Comparison of ENCODE assay signal across 9 cellular contexts in the genomic region with DNA sequence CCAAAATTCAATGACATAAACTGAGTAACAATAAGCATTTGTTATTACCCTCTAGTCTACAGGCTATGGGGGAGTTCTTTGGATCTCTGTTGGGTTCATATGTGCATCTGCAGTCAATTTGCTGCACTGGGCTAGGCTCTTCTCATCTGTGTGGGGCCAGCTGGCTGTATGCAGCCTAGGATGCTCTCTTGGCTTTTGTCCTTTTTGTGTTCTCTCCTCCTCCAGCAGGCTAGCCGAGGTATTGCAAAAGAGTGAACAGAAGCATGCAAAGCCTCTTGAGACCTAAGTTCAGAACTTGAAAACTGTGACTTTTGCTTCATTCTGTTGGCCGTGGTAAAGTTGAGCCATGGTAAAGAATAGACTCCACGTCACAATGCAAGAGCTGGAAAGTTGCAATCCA.
DNase-seq lines count a peak whose midpoint lies in the region; ATAC-seq, FAIRE-seq and TF ChIP-seq lines count a peak whose summit lies in the region.
"Had no signal": no experiment of that assay in that cellular context is flagged by ENCODE, and none has a peak within 500 bp of the region (broad histone marks: within the 10 kb centered on the region; RNA-seq: fewer than 3 reads in every experiment).

No MANE protein-coding gene starts in this region.

- CTCF ChIA-PET in HEK293T (lab: Yijun Ruan, JAX), result interaction anchor here (0.6 kb wide), 1 partner anchor 396 kb away, joined by 7 read pairs; no protein-coding TSS in a partner anchor
- CTCF ChIA-PET in SK-N-SH (lab: Yijun Ruan, JAX), result interaction anchor here (0.8 to 9.2 kb wide), 7 partner anchors 10 to 407 kb away, joined by 3 to 111 read pairs (median 3); no protein-coding TSS in a partner anchor

- POLR2A ChIA-PET in HEK293T (lab: Yijun Ruan, JAX), result no interaction called here
- POLR2A ChIA-PET in SK-N-SH (lab: Yijun Ruan, JAX), result no interaction called here

- H3K9me2 ChIP-seq in SK-N-SH, result no peaks in the 10 kb centered on the region

- H4K20me1 ChIP-seq in SK-N-SH (ENCODE audit: insufficient read depth), result no peaks in the 10 kb centered on the region

- H3K36me3 ChIP-seq in SK-N-SH (replicated peaks in 1 of 2; ENCODE audit: control insufficient read depth in 1 of 2, insufficient read depth in 2 of 2, low read length in 1 of 2), result no peaks in the 10 kb centered on the region

- no peak for ATAC-seq in GM18502 (IDR thresholded peaks at IDR 0.05; ENCODE audit: poor library complexity, unreplicated experiment)

- no peak overlapping the region for H3K4me2 ChIP-seq in SK-N-SH

- peak; percentile 78 for DNase-seq in DMS 273 (lab: John Stamatoyannopoulos, UW; ENCODE audit: unreplicated experiment)
- no peak for DNase-seq in DMS 273 treated with DMSO at 0.1 percent for 48 hours (lab: John Stamatoyannopoulos, UW)
- peak; percentile 45 for DNase-seq in HEK293T (ENCODE audit: extremely low spot score)
- peak; percentile 44 for DNase-seq in SK-N-SH
- peak; percentile 31 for DNase-seq in glomerular visceral epithelial cell (ENCODE audit: extremely low spot score)
- peak; percentile 11 for DNase-seq in urothelium cell line (ENCODE audit: low spot score)
- DNase-seq in NCI-H187 treated with DMSO at 0.1 percent for 48 hours (lab: John Stamatoyannopoulos, UW), result no peak

- TF ChIP-seq CTCF in SK-N-SH (IDR thresholded peaks at IDR 0.05), result peak; percentile 54

- H3K27me3 ChIP-seq in SK-N-SH (ENCODE audit: insufficient read depth), result no peaks in the 10 kb centered on the region

- H3F3A ChIP-seq in SK-N-SH (replicated peaks; ENCODE audit: insufficient read depth), result no peaks in the 10 kb centered on the region

- no peak overlapping the region for H2AFZ ChIP-seq in SK-N-SH (ENCODE audit: low read depth)

- 57% methylated on average over 3 of the region's 3 CpGs for WGBS in SK-N-SH (ENCODE audit: low lambda C conversion rate)

- H3K9me3 ChIP-seq in SK-N-SH, result no peaks in the 10 kb centered on the region

- no peak overlapping the region for H3K27ac ChIP-seq in SK-N-SH (ENCODE audit: low read depth in 2 of 2, low read length in 1 of 2)

- no peak for FAIRE-seq in urothelium cell line (lab: Jason Lieb, UNC)
- FAIRE-seq: A204.1 had no signal

- no peak overlapping the region for H3K9ac ChIP-seq in SK-N-SH

- no peak for TF ChIP-seq EP300 in SK-N-SH (IDR thresholded peaks at IDR 0.05; ENCODE audit: borderline replicate concordance in 1 of 2, low read depth in 1 of 2, low read length in 1 of 2)

- no peak overlapping the region for H3K4me3 ChIP-seq in SK-N-SH (ENCODE audit: low read depth in 2 of 2, low read length in 1 of 2)

- TF ChIP-seq RAD21 in SK-N-SH (IDR thresholded peaks at IDR 0.05; ENCODE audit: low read length), result peak; percentile 61

- H3K4me1 ChIP-seq in SK-N-SH (ENCODE audit: control insufficient read depth in 1 of 2, insufficient read depth in 2 of 2, low read depth in 1 of 2, low read length in 1 of 2), result no peaks in the 10 kb centered on the region

- H3K79me2 ChIP-seq in SK-N-SH (ENCODE audit: insufficient read depth), result no peaks in the 10 kb centered on the region

TF ChIP-seq in HEK293T, 16 proteins besides CTCF, POLR2A, EP300 and RAD21:
- TF ChIP-seq ZNF384 (IDR thresholded peaks at IDR 0.05) (no peak), TARDBP (IDR thresholded peaks at IDR 0.05) (no peak), L3MBTL2 (conservative IDR thresholded peaks at IDR 0.05) (no peak), LEF1 (IDR thresholded peaks at IDR 0.05; ENCODE audit: borderline replicate concordance) (no peak), BHLHE40 (IDR thresholded peaks at IDR 0.05; ENCODE audit: borderline replicate concordance) (no peak), FOXA1 (IDR thresholded peaks at IDR 0.05) (no peak), SP1 (IDR thresholded peaks at IDR 0.05) (no peak), ELF4 (IDR thresholded peaks at IDR 0.05) (no peak), CTBP1 (IDR thresholded peaks at IDR 0.05; ENCODE audit: borderline replicate concordance) (no peak), FOXM1 (IDR thresholded peaks at IDR 0.05; ENCODE audit: borderline replicate concordance) (no peak), SUZ12 (IDR thresholded peaks at IDR 0.05) (no peak), NFRKB (IDR thresholded peaks at IDR 0.05) (no peak), ARNT (IDR thresholded peaks at IDR 0.05) (no peak)
- TF ChIP-seq, protein P1, sequence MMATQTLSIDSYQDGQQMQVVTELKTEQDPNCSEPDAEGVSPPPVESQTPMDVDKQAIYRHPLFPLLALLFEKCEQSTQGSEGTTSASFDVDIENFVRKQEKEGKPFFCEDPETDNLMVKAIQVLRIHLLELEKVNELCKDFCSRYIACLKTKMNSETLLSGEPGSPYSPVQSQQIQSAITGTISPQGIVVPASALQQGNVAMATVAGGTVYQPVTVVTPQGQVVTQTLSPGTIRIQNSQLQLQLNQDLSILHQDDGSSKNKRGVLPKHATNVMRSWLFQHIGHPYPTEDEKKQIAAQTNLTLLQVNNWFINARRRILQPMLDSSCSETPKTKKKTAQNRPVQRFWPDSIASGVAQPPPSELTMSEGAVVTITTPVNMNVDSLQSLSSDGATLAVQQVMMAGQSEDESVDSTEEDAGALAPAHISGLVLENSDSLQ (IDR thresholded peaks at IDR 0.05), result no peak

TF ChIP-seq in SK-N-SH, 30 proteins besides CTCF, POLR2A, EP300 and RAD21:
- TF ChIP-seq EZH2phosphoT487 (IDR thresholded peaks at IDR 0.05; ENCODE audit: borderline replicate concordance, low read depth) (no peak), SMC3 (IDR thresholded peaks at IDR 0.05; ENCODE audit: low read depth, low read length) (peak; percentile 46), MXI1 (IDR thresholded peaks at IDR 0.05; ENCODE audit: low read depth, low read length) (no peak), TCF12 (IDR thresholded peaks at IDR 0.05) (no peak)
- TF ChIP-seq, protein P2, sequence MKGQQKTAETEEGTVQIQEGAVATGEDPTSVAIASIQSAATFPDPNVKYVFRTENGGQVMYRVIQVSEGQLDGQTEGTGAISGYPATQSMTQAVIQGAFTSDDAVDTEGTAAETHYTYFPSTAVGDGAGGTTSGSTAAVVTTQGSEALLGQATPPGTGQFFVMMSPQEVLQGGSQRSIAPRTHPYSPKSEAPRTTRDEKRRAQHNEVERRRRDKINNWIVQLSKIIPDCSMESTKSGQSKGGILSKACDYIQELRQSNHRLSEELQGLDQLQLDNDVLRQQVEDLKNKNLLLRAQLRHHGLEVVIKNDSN (IDR thresholded peaks at IDR 0.05; ENCODE audit: borderline replicate concordance, low read depth), result no peak
- TF ChIP-seq, protein P3, sequence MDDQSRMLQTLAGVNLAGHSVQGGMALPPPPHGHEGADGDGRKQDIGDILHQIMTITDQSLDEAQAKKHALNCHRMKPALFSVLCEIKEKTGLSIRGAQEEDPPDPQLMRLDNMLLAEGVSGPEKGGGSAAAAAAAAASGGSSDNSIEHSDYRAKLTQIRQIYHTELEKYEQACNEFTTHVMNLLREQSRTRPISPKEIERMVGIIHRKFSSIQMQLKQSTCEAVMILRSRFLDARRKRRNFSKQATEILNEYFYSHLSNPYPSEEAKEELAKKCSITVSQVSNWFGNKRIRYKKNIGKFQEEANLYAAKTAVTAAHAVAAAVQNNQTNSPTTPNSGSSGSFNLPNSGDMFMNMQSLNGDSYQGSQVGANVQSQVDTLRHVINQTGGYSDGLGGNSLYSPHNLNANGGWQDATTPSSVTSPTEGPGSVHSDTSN (IDR thresholded peaks at IDR 0.05), result no peak

Comparison
In these comparisons a context has a peak if more than half of its experiments do, and no peak if none do; other contexts are left out.
1. DNase-seq: peak in DMS 273 (single experiment), HEK293T (single experiment), SK-N-SH (single experiment), glomerular visceral epithelial cell (single experiment) and urothelium cell line (single experiment); none in DMS 273 treated with DMSO at 0.1 percent for 48 hours (single experiment) and NCI-H187 treated with DMSO at 0.1 percent for 48 hours (single experiment).